In the genomic region with DNA sequence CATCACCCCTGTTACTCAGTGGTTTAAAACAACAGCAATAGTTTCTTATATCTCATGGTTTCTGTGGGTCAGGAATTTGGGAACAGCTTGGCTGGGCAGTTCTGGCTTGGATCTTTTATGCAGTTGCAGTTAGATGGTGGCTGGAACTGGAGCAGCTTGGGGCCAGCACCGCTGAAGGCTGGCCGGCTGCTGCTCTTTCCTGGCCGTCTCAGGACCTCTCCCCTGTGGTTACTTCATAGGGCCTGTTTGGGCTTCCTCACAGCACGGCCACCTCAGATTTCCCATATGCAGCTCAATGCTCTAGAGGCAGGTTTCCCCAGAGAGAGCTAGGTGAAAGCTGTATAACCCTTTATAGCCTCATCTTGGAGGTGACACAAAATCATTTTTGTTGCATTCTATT, we compare ENCODE assay signal across 11 cellular contexts. TPM values are rescaled to one million over a fixed set of nuclear protein-coding genes. Genes with fewer than 3 reads are reported as not detected.
A peak's percentile ranks its signal among the peaks of the same experiment; 100 is the strongest.
DNase-seq lines count a peak whose midpoint lies in the region; ATAC-seq, FAIRE-seq and TF ChIP-seq lines count a peak whose summit lies in the region.
"Had no signal": no experiment of that assay in that cellular context is flagged by ENCODE, and none has a peak within 500 bp of the region (broad histone marks: within the 10 kb centered on the region; RNA-seq: fewer than 3 reads in every experiment).

No MANE protein-coding gene starts in this region.

- H3K36me3 Mint-ChIP-seq in activated CD4-positive, alpha-beta T cell treated with anti-CD3 and anti-CD28 coated beads, Interleukin-2, amount 10 ng/mL, durations not matched to agents 7 days and 5 days (ENCODE audit: low read depth) = no peaks in the 10 kb centered on the region
- H3K36me3 Mint-ChIP-seq in memory B cell = peaks cover 20% of the 10 kb centered on the region

- H3K9me3 Mint-ChIP-seq in activated CD4-positive, alpha-beta T cell treated with anti-CD3 and anti-CD28 coated beads, Interleukin-2, amount 10 ng/mL, durations not matched to agents 7 days and 5 days = no peaks in the 10 kb centered on the region
- H3K9me3 Mint-ChIP-seq in memory B cell = no peaks in the 10 kb centered on the region
- H3K9me3 Mint-ChIP-seq: activated T-cell treated with anti-CD3 and anti-CD28 coated beads, Interleukin-2, amount 50 U/mL, for 4 hours had no signal

- ATAC-seq in GM12878 (peak; percentile 23), memory B cell (ENCODE audit: low read depth) (no peak)

- H3K4me3 Mint-ChIP-seq in activated CD4-positive, alpha-beta T cell treated with anti-CD3 and anti-CD28 coated beads, Interleukin-2, amount 10 ng/mL, durations not matched to agents 7 days and 5 days = no peak overlapping the region
- peak overlapping the region; percentile 84 for H3K4me3 Mint-ChIP-seq in memory B cell

- no peak for DNase-seq in activated CD4-positive, alpha-beta T cell treated with anti-CD3 and anti-CD28 coated beads, Interleukin-2, amount 10 ng/mL, durations not matched to agents 7 days and 5 days
- DNase-seq in activated CD4-positive, alpha-beta T cell treated with anti-CD3 and anti-CD28 coated beads, Interleukin-2, amount 50 U/mL, for 4 hours = no peak
- DNase-seq in GM12878 (ENCODE audit: low read depth, low spot score) (no peak), memory B cell (ENCODE audit: low spot score in 2 of 2) (no peak), thyroid gland (no peak), anterior cingulate cortex (lab: John Stamatoyannopoulos, UW) (no peak), HPDE6-E6E7 (ENCODE audit: extremely low spot score) (no peak), NCI-H2107 (lab: John Stamatoyannopoulos, UW) (no peak)
- DNase-seq: ACHN; activated T-cell treated with anti-CD3 and anti-CD28 coated beads, Interleukin-2, amount 50 U/mL, for 4 hours; erythroblast had no signal

- TSS peak; percentile 77 for BruUV-seq in GM12878 (replicated peaks; lab: Mats Ljungman, UMichigan)

- intact Hi-C loops in GM12878 (cut with micrococcal nuclease; ENCODE audit: unreplicated experiment) (no loop called here), thyroid gland (cut with DNase I) (no loop called here)

- POLR2A ChIA-PET in activated CD4-positive, alpha-beta T cell treated with anti-CD3 and anti-CD28 coated beads, Interleukin-2, amount 10 ng/mL, durations not matched to agents 7 days and 5 days (lab: Charles Lee) = no interaction called here
- POLR2A ChIA-PET in GM12878 (lab: Charles Lee) = interaction anchor here (0.5 to 4.4 kb wide), 7 partner anchors 11 to 526 kb away, joined by 3 to 46 read pairs (median 9); a partner anchor contains a TSS

- H3K9ac ChIP-seq in GM12878 (ENCODE audit: control insufficient read depth, insufficient read depth, low read length) = no peak overlapping the region

- H3K4me1 Mint-ChIP-seq in activated CD4-positive, alpha-beta T cell treated with anti-CD3 and anti-CD28 coated beads, Interleukin-2, amount 10 ng/mL, durations not matched to agents 7 days and 5 days = peaks cover 28% of the 10 kb centered on the region
- peaks cover 53% of the 10 kb centered on the region for H3K4me1 Mint-ChIP-seq in memory B cell

- CTCF ChIA-PET in activated CD4-positive, alpha-beta T cell treated with anti-CD3 and anti-CD28 coated beads, Interleukin-2, amount 10 ng/mL, durations not matched to agents 7 days and 5 days (lab: Charles Lee) = interaction anchor here (0.6 to 2.4 kb wide), 6 partner anchors 9 to 381 kb away, joined by 3 to 19 read pairs (median 3); no protein-coding TSS in a partner anchor
- CTCF ChIA-PET in GM12878 (lab: Yijun Ruan, JAX) = interaction anchor here (0.9 to 10.5 kb wide), 11 partner anchors 8 to 381 kb away, joined by 3 to 141 read pairs (median 4); a partner anchor contains a TSS

- H3K27me3 Mint-ChIP-seq in activated CD4-positive, alpha-beta T cell treated with anti-CD3 and anti-CD28 coated beads, Interleukin-2, amount 10 ng/mL, durations not matched to agents 7 days and 5 days = no peaks in the 10 kb centered on the region
- H3K27me3 Mint-ChIP-seq in memory B cell = no peaks in the 10 kb centered on the region

- TF ChIP-seq RAD21 in GM12878 (IDR thresholded peaks at IDR 0.05; ENCODE audit: insufficient read depth, low read depth, low read length) = no peak

- H3K4me1 ChIP-seq in GM12878 (ENCODE audit: control insufficient read depth, insufficient read depth, low read length) (peaks cover 25% of the 10 kb centered on the region), thyroid gland (peaks cover 26 to 70% of the 10 kb centered on the region in 2 donors)

- peak overlapping the region; percentile 2; the same call in 1 of the 2 replicates for H2AFZ ChIP-seq in GM12878 (ENCODE audit: control insufficient read depth, low read depth, low read length)

- TF ChIP-seq CTCF in GM12878 (IDR thresholded peaks at IDR 0.05 in 2 of 3, conservative IDR thresholded peaks at IDR 0.05 in 1 of 3; ENCODE audit: control insufficient read depth in 2 of 3, extremely low read depth in 1 of 3, insufficient read depth in 1 of 3, low read depth in 3 of 3, low read length in 3 of 3) (no peak), thyroid gland (IDR thresholded peaks at IDR 0.05) (no peak)

- FAIRE-seq in GM12878 (lab: Jason Lieb, UNC) = no peak

- H3K4me2 ChIP-seq in GM12878 (ENCODE audit: control insufficient read depth, insufficient read depth) = peak overlapping the region; percentile 36; the same call in 1 of the 2 replicates

- 0 out of 2 replicates have a peak overlapping the region, but pooled peaks have one; percentile 28 for H3K4me3 ChIP-seq in GM12878
- H3K4me3 ChIP-seq in thyroid gland (replicated peaks in 1 of 3) = no peak overlapping the region

- in situ Hi-C loops in GM12878 (cut with MboI) = no loop called here

- SMC1A ChIA-PET in GM12878 (lab: Charles Lee; ENCODE audit: uncharacterized antibody, unreplicated experiment) = interaction anchor here (0.7 to 9.7 kb wide), 13 partner anchors 9 to 122 kb away, joined by 3 to 144 read pairs (median 13); a partner anchor contains a TSS

- peak overlapping the region; percentile 79 for H3K27ac Mint-ChIP-seq in activated CD4-positive, alpha-beta T cell treated with anti-CD3 and anti-CD28 coated beads, Interleukin-2, amount 10 ng/mL, durations not matched to agents 7 days and 5 days
- H3K27ac Mint-ChIP-seq in memory B cell = no peak overlapping the region

- H3K9me3 ChIP-seq in GM12878 (replicated peaks; ENCODE audit: control insufficient read depth, insufficient read depth, low read length) (no peaks in the 10 kb centered on the region), thyroid gland (no peaks in the 10 kb centered on the region)

- TF ChIP-seq EP300 in GM12878 (IDR thresholded peaks at IDR 0.05; ENCODE audit: borderline replicate concordance in 1 of 2, control insufficient read depth in 1 of 2, low read depth in 2 of 2, low read length in 2 of 2) = no peak

- RAD21 ChIA-PET in GM12878 (lab: Charles Lee; ENCODE audit: unreplicated experiment) = interaction anchor here (0.8 to 3.4 kb wide), 16 partner anchors 11 to 91 kb away, joined by 3 to 61 read pairs (median 4); a partner anchor contains a TSS

- 1% methylated on average over 4 of the region's 4 CpGs for WGBS in GM12878 (ENCODE audit: insufficient coverage, insufficient replicate concordance, low lambda C conversion rate, missing lambda C conversion rate)
- WGBS in thyroid gland, 2 donors = 50 to 64% methylated on average over 4 of the region's 4 CpGs

- no peaks in the 10 kb centered on the region for H4K20me1 ChIP-seq in GM12878 (ENCODE audit: control insufficient read depth, insufficient read depth)

- TF ChIP-seq POLR2A in GM12878 (IDR thresholded peaks at IDR 0.05; ENCODE audit: low read depth, low read length) = no peak
- TF ChIP-seq POLR2A in thyroid gland (IDR thresholded peaks at IDR 0.05) = no peak

- 0 out of 2 replicates have a peak overlapping the region, but pooled peaks have one; percentile 0 for H3K27ac ChIP-seq in GM12878 (ENCODE audit: control insufficient read depth, insufficient read depth)
- H3K27ac ChIP-seq in thyroid gland = peak overlapping the region; percentile 37 to 99 (median 89)

- H3K79me2 ChIP-seq in GM12878 (ENCODE audit: control insufficient read depth, insufficient read depth, low read length) = no peaks in the 10 kb centered on the region

- H3K27me3 ChIP-seq in GM12878 (replicated peaks in 1 of 2; ENCODE audit: control insufficient read depth in 2 of 2, insufficient read depth in 2 of 2, low read length in 1 of 2) (no peaks in the 10 kb centered on the region), thyroid gland (no peaks in the 10 kb centered on the region)

- H3K36me3 ChIP-seq in GM12878 (ENCODE audit: control insufficient read depth in 2 of 2, insufficient read depth in 2 of 2, low read length in 1 of 2) (no peaks in the 10 kb centered on the region; a peak in 1 of 4 replicates), thyroid gland (no peaks in the 10 kb centered on the region)

RNA-seq across cellular contexts. Expression of a gene that starts 15.6 kb away (rescaled TPM):
- total RNA-seq in activated CD4-positive, alpha-beta T cell treated with anti-CD3 and anti-CD28 coated beads, Interleukin-2, amount 10 ng/mL, durations not matched to agents 7 days and 5 days = 1 to 10 TPM; 3.3 to 5.1 TPM
- 7.9 and 8.9 TPM in 2 replicates for total RNA-seq in GM12878 (2013; cell fraction: nucleolus; rRNA removed)
- 77.0 and 78.5 TPM in 2 replicates for total RNA-seq in GM12878 (2014; rRNA removed)
- 47.9 and 51.4 TPM in 2 replicates for total RNA-seq in GM12878 (2014; rRNA removed; fragmentation: Illumina TruSeq; extraction: Trizol)
- total RNA-seq in GM12878 (2021) = 56.2 and 58.4 TPM in 2 replicates
- 7.8 TPM for polyA plus RNA-seq in GM12878 (2011; ENCODE audit: low read depth)
- polyA plus RNA-seq in GM12878 (2011; rRNA removed) = 16.4 and 17.8 TPM in 2 replicates
- 27.8 and 30.7 TPM in 2 replicates for polyA plus RNA-seq in GM12878 (2011; cell fraction: cytosol; rRNA removed)
- polyA plus RNA-seq in GM12878 (2011; cell fraction: nucleus; rRNA removed) = 10.9 TPM in 2 replicates
- 17.2 and 19.4 TPM in 2 replicates for polyA plus RNA-seq in GM12878 (2012)
- 33.8 and 69.3 TPM in 2 replicates for polyA plus RNA-seq in GM12878 (2014; fragmentation: Illumina TruSeq; extraction: Trizol)
- 10 to 100 TPM in 1 of 2 experiments, 1 to 10 TPM in 1; 5.7 to 17.5 TPM for polyA plus RNA-seq in GM12878 (2014; fragmentation: Nextera tagmentation; extraction: Ambion mirVana)
- polyA plus RNA-seq in GM12878 (2014; rRNA removed) = 74.2 and 82.3 TPM in 2 replicates
- 10 to 100 TPM; 26.3 to 28.0 TPM for polyA plus RNA-seq in GM12878 (2016; fragmentation: Nextera tagmentation; extraction: Ambion mirVana)
- polyA minus RNA-seq in GM12878 (2011; rRNA and poly(A)+ RNA removed) = 5.6 and 9.3 TPM in 2 replicates
- polyA minus RNA-seq in GM12878 (2011; cell fraction: cytosol; rRNA and poly(A)+ RNA removed) = 4.2 and 5.1 TPM in 2 replicates
- polyA minus RNA-seq in GM12878 (2011; cell fraction: nucleus; rRNA and poly(A)+ RNA removed) = 1.5 and 3.6 TPM in 2 replicates
- total RNA-seq in thyroid gland = 100 to 1,000 TPM; 108 to 145 (median 111) TPM

RNA-seq across cellular contexts. Expression of a gene that starts 53.6 kb away (rescaled TPM):
- 100 to 1,000 TPM; 103 to 107 TPM for total RNA-seq in activated CD4-positive, alpha-beta T cell treated with anti-CD3 and anti-CD28 coated beads, Interleukin-2, amount 10 ng/mL, durations not matched to agents 7 days and 5 days
- total RNA-seq in GM12878 (2013; cell fraction: nucleolus; rRNA removed) = 51.8 and 52.9 TPM in 2 replicates
- total RNA-seq in GM12878 (2014; rRNA removed) (74.6 and 78.6 TPM in 2 replicates), GM12878 (2014; rRNA removed; fragmentation: Illumina TruSeq; extraction: Trizol) (69.1 and 69.5 TPM in 2 replicates), GM12878 (2021) (99.0 and 105 TPM in 2 replicates), thyroid gland (10 to 100 TPM in 1 of 4 donors, 1 to 10 TPM in 3; 4.0 to 13.9 (median 7.1) TPM)
- polyA plus RNA-seq in GM12878 (2011; ENCODE audit: low read depth) = 54.0 TPM
- polyA plus RNA-seq in GM12878 (2011; rRNA removed) (88.9 and 129 TPM in 2 replicates), GM12878 (2014; fragmentation: Illumina TruSeq; extraction: Trizol) (71.6 and 82.7 TPM in 2 replicates), GM12878 (2014; fragmentation: Nextera tagmentation; extraction: Ambion mirVana) (10 to 100 TPM; 40.9 to 70.6 TPM), GM12878 (2014; rRNA removed) (122 and 125 TPM in 2 replicates), GM12878 (2016; fragmentation: Nextera tagmentation; extraction: Ambion mirVana) (100 to 1,000 TPM; 189 to 217 TPM)
- polyA plus RNA-seq in GM12878 (2011; cell fraction: cytosol; rRNA removed) = 142 and 175 TPM in 2 replicates
- 152 and 179 TPM in 2 replicates for polyA plus RNA-seq in GM12878 (2011; cell fraction: nucleus; rRNA removed)
- 58.7 and 86.7 TPM in 2 replicates for polyA plus RNA-seq in GM12878 (2012)
- polyA minus RNA-seq in GM12878 (2011; rRNA and poly(A)+ RNA removed) = 75.2 and 93.0 TPM in 2 replicates
- polyA minus RNA-seq in GM12878 (2011; cell fraction: cytosol; rRNA and poly(A)+ RNA removed) = 21.2 and 28.5 TPM in 2 replicates
- polyA minus RNA-seq in GM12878 (2011; cell fraction: nucleus; rRNA and poly(A)+ RNA removed) = 21.6 and 28.6 TPM in 2 replicates
